10 cellular contexts compared by ENCODE assay signal in the genomic region with DNA sequence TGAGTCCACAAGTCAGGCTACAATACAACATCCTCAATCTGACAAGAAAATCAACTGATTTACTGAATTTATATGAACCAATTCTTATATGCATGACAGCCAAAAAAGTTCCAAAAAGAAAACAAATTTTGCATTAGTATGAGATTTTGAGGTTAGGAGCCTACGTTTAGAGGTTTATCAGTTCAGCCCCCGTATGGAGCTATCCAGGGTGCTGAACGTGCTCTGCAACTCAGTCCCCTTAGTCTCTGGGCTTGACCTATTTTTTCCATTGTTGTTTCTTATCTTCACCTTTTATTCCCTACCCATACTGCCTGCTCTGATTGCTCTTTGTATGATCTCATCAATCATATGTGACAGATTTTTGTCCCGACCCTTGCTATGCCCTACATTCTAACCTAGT.
A peak's percentile ranks its signal among the peaks of the same experiment; 100 is the strongest.
DNase-seq lines count a peak whose midpoint lies in the region; ATAC-seq and TF ChIP-seq lines count a peak whose summit lies in the region.
"Had no signal": no experiment of that assay in that cellular context is flagged by ENCODE, and none has a peak within 500 bp of the region (broad histone marks: within the 10 kb centered on the region; RNA-seq: fewer than 3 reads in every experiment).

No MANE protein-coding gene starts in this region.

- H3K4me1 Mint-ChIP-seq in MCF 10A (ENCODE audit: insufficient read depth, unreplicated experiment) (no peaks in the 10 kb centered on the region), type B pancreatic cell (ENCODE audit: unreplicated experiment) (no peaks in the 10 kb centered on the region)

- no peak overlapping the region for H3K27ac ChIP-seq in breast epithelium
- H3K27ac ChIP-seq in RWPE2 (ENCODE audit: poor library complexity, severe bottlenecking), result no peak overlapping the region
- H3K27ac ChIP-seq: BLaER1 treated with 17β-estradiol and CSF1 and Interleukin-3, amounts not matched to agents 10 nM and 100 nM had no signal

- H3K27me3 Mint-ChIP-seq in MCF 10A (ENCODE audit: insufficient read depth, unreplicated experiment) (peaks cover 22% of the 10 kb centered on the region), type B pancreatic cell (peaks cover 6% of the 10 kb centered on the region)

- H3K9me3 ChIP-seq in breast epithelium (no peaks in the 10 kb centered on the region), RWPE2 (ENCODE audit: severe bottlenecking) (no peaks in the 10 kb centered on the region)
- H3K9me3 ChIP-seq: BLaER1 treated with 17β-estradiol and CSF1 and Interleukin-3, amounts not matched to agents 10 nM and 100 nM had no signal

- H3K27me3 ChIP-seq in breast epithelium (no peaks in the 10 kb centered on the region), RWPE2 (ENCODE audit: insufficient read depth, poor library complexity, severe bottlenecking) (peaks cover 3% of the 10 kb centered on the region)
- H3K27me3 ChIP-seq: BLaER1 treated with 17β-estradiol and CSF1 and Interleukin-3, amounts not matched to agents 10 nM and 100 nM had no signal

- ATAC-seq in RWPE2 (ENCODE audit: low read depth) (peak; percentile 68; the same call in 2 of the 3 replicates), GM19452 (IDR thresholded peaks at IDR 0.05; ENCODE audit: unreplicated experiment) (no peak)

- H3K27ac Mint-ChIP-seq in MCF 10A (ENCODE audit: low read depth, unreplicated experiment) (no peak overlapping the region), type B pancreatic cell (peak overlapping the region; percentile 14)

- H3K9me3 Mint-ChIP-seq in MCF 10A (ENCODE audit: unreplicated experiment), result no peaks in the 10 kb centered on the region
- no peaks in the 10 kb centered on the region for H3K9me3 Mint-ChIP-seq in type B pancreatic cell

- intact Hi-C loops in MCF 10A (cut with micrococcal nuclease), result no loop called here
- intact Hi-C loops in breast epithelium (cut with DNase I; ENCODE audit: low total_unique reads), result no loop called here

- H3K4me3 Mint-ChIP-seq in MCF 10A (ENCODE audit: unreplicated experiment) (no peak overlapping the region), type B pancreatic cell (no peak overlapping the region)

- TF ChIP-seq POLR2A in breast epithelium (IDR thresholded peaks at IDR 0.05), result no peak

- TF ChIP-seq CTCF in MCF 10A (IDR thresholded peaks at IDR 0.05; ENCODE audit: unreplicated experiment) (no peak), breast epithelium (IDR thresholded peaks at IDR 0.05) (no peak), RWPE2 (IDR thresholded peaks at IDR 0.05; ENCODE audit: poor library complexity, severe bottlenecking) (no peak), type B pancreatic cell (conservative IDR thresholded peaks at IDR 0.05) (no peak)

- POLR2A ChIA-PET in MCF 10A (lab: Yijun Ruan, JAX), result no interaction called here

- H3K36me3 ChIP-seq in breast epithelium (no peaks in the 10 kb centered on the region), RWPE2 (ENCODE audit: low read depth) (no peaks in the 10 kb centered on the region)
- H3K36me3 ChIP-seq: BLaER1 treated with 17β-estradiol and CSF1 and Interleukin-3, amounts not matched to agents 10 nM and 100 nM had no signal

- H3K4me3 ChIP-seq in breast epithelium (no peak overlapping the region), RWPE2 (ENCODE audit: severe bottlenecking) (no peak overlapping the region)
- H3K4me3 ChIP-seq: BLaER1 treated with 17β-estradiol and CSF1 and Interleukin-3, amounts not matched to agents 10 nM and 100 nM had no signal

- CTCF ChIA-PET in MCF 10A (lab: Yijun Ruan, JAX), result no interaction called here

- DNase-seq in MCF 10A (ENCODE audit: unreplicated experiment) (peak; percentile 65), breast epithelium (ENCODE audit: low spot score in 2 of 2) (no peak), RWPE2 (ENCODE audit: low spot score) (no peak), fibroblast of peridontal ligament (ENCODE audit: extremely low read depth) (peak; percentile 12), type B pancreatic cell (ENCODE audit: extremely low spot score, unreplicated experiment) (no peak), SHP77 treated with DMSO at 0.1 percent for 48 hours (lab: John Stamatoyannopoulos, UW) (no peak), cortex of kidney (lab: John Stamatoyannopoulos, UW) (no peak)
- DNase-seq: activated naive CD4-positive, alpha-beta T cell treated with Interleukin-2 at 50 U/mL for 16 hours had no signal

- H3K4me1 ChIP-seq in breast epithelium, result no peaks in the 10 kb centered on the region
- no peaks in the 10 kb centered on the region for H3K4me1 ChIP-seq in RWPE2 (ENCODE audit: insufficient read depth, poor library complexity, severe bottlenecking)
- H3K4me1 ChIP-seq: BLaER1 treated with 17β-estradiol and CSF1 and Interleukin-3, amounts not matched to agents 10 nM and 100 nM had no signal

- H3K36me3 Mint-ChIP-seq in MCF 10A (ENCODE audit: insufficient read depth, unreplicated experiment) (no peaks in the 10 kb centered on the region), type B pancreatic cell (no peaks in the 10 kb centered on the region)

- no TSS peak for BruUV-seq in MCF 10A (replicated peaks; lab: Mats Ljungman, UMichigan)

Comparison
In these comparisons a context has a peak if more than half of its experiments do, and no peak if none do; other contexts are left out.
1. DNase-seq: peak in MCF 10A (single experiment) and fibroblast of peridontal ligament (single experiment); none in breast epithelium (0 of 2), RWPE2 (single experiment), type B pancreatic cell (single experiment), SHP77 treated with DMSO at 0.1 percent for 48 hours (single experiment) and cortex of kidney (single experiment).